In the genomic region with DNA sequence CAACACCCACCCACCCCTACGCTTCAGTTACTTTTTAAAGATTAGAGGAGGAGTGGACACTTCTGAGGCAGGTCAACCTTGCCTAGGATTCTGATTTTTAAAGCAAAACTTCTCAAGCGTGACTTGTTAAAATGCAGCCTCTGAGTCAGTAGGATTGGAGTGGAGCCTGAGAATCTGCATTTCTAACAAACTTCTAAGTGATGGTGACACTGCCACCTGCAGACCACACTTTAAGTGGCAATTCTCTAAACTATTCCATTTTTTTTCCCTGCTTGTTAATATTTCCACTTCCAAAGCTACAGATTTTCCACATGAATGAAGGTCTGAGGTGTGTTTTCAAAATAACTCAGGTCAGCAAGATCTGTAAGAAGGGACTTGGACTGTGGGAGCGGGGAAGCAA, we compare ENCODE assay signal across 16 cellular contexts.
DNase-seq lines count a peak whose midpoint lies in the region; ATAC-seq and TF ChIP-seq lines count a peak whose summit lies in the region.
"Had no signal": no experiment of that assay in that cellular context is flagged by ENCODE, and none has a peak within 500 bp of the region (broad histone marks: within the 10 kb centered on the region; RNA-seq: fewer than 3 reads in every experiment).

No MANE protein-coding gene starts in this region.

- peak; percentile 58 for TF ChIP-seq CTCF in Loucy (conservative IDR thresholded peaks at IDR 0.05; ENCODE audit: low read length)
- TF ChIP-seq CTCF in endodermal cell (conservative IDR thresholded peaks at IDR 0.05): peak; percentile 63
- TF ChIP-seq CTCF in smooth muscle cell (IDR thresholded peaks at IDR 0.05; ENCODE audit: borderline replicate concordance, insufficient read depth, poor library complexity, severe bottlenecking): peak; percentile 12

- H3K79me2 ChIP-seq in Loucy (ENCODE audit: insufficient read depth, low read length) (no peaks in the 10 kb centered on the region), smooth muscle cell (ENCODE audit: low read depth) (peaks cover 5% of the 10 kb centered on the region)

- H3K27me3 Mint-ChIP-seq in endodermal cell (ENCODE audit: insufficient read depth): no peaks in the 10 kb centered on the region

- no peak overlapping the region for H3K9ac ChIP-seq in Loucy (ENCODE audit: low read depth, low read length, poor library complexity, severe bottlenecking)
- H3K9ac ChIP-seq in endodermal cell (ENCODE audit: extremely low read depth, low read length, poor library complexity, severe bottlenecking): no peak overlapping the region
- H3K9ac ChIP-seq in smooth muscle cell (ENCODE audit: low read depth): no peak overlapping the region

- no peak overlapping the region for H3K27ac Mint-ChIP-seq in endodermal cell
- H3K27ac Mint-ChIP-seq: IgD-negative memory B cell; stimulated activated effector memory CD8-positive, alpha-beta T cell treated with anti-CD3 and anti-CD28 coated beads, Interleukin-12 subunit alpha, Interleukin-12 subunit beta, amount 100 ng/mL, for 72 hours had no signal

- H3K9me2 ChIP-seq in Loucy (replicated peaks; ENCODE audit: low read depth, low read length): no peaks in the 10 kb centered on the region

- H3K36me3 Mint-ChIP-seq in endodermal cell (ENCODE audit: low read depth): no peaks in the 10 kb centered on the region
- H3K36me3 Mint-ChIP-seq: IgD-negative memory B cell; stimulated activated effector memory CD8-positive, alpha-beta T cell treated with anti-CD3 and anti-CD28 coated beads, Interleukin-12 subunit alpha, Interleukin-12 subunit beta, amount 100 ng/mL, for 72 hours; T-cell had no signal

- H3K4me1 ChIP-seq in Loucy (ENCODE audit: insufficient read depth, low read length, poor library complexity, severe bottlenecking) (peaks cover 4% of the 10 kb centered on the region), endodermal cell (ENCODE audit: control insufficient read depth, insufficient read depth, low read length) (no peaks in the 10 kb centered on the region), smooth muscle cell (ENCODE audit: low read depth) (peaks cover 15% of the 10 kb centered on the region)

- DNase-seq in NCI-H2227 (lab: John Stamatoyannopoulos, UW; ENCODE audit: unreplicated experiment) (peak; percentile 30), NCI-H2227 treated with DMSO at 0.1 percent for 48 hours (lab: John Stamatoyannopoulos, UW) (no peak), endodermal cell (no peak), smooth muscle cell (lab: John Stamatoyannopoulos, UW; ENCODE audit: unreplicated experiment) (no peak), activated gamma-delta T cell treated with Interleukin-2 at 50 U/mL for 16 hours (no peak), AG08396 (ENCODE audit: low spot score) (no peak)
- DNase-seq: activated CD4-positive, CD25-positive, alpha-beta regulatory T cell treated with anti-CD3 and anti-CD28 coated beads, Interleukin-2, amount 50 U/mL, for 72 hours; midbrain; NCI-H1930; stimulated activated CD4-positive, alpha-beta T cell treated with anti-CD3 and anti-CD28 coated beads, Interleukin-2, amount 100 ng/mL, for 48 hours; T-cell had no signal

- no peak for ATAC-seq in HG03354 (IDR thresholded peaks at IDR 0.05; ENCODE audit: poor library complexity, severe bottlenecking, unreplicated experiment)
- ATAC-seq: stimulated activated effector memory CD8-positive, alpha-beta T cell treated with anti-CD3 and anti-CD28 coated beads, Interleukin-12 subunit alpha, Interleukin-12 subunit beta, amount 100 ng/mL, for 72 hours; T-cell had no signal

- H3K9me3 ChIP-seq in Loucy (ENCODE audit: insufficient read depth, low read depth, low read length) (no peaks in the 10 kb centered on the region), endodermal cell (ENCODE audit: control insufficient read depth, low read length) (no peaks in the 10 kb centered on the region), smooth muscle cell (replicated peaks; ENCODE audit: low read depth) (no peaks in the 10 kb centered on the region)

- no peak overlapping the region for H3K27ac ChIP-seq in endodermal cell (ENCODE audit: low read depth, low read length)
- no peak overlapping the region for H3K27ac ChIP-seq in smooth muscle cell (ENCODE audit: low read depth)
- H3K27ac ChIP-seq: coronary artery had no signal

- H3K36me3 ChIP-seq in Loucy (ENCODE audit: insufficient read depth, low read length): no peaks in the 10 kb centered on the region
- no peaks in the 10 kb centered on the region for H3K36me3 ChIP-seq in endodermal cell (ENCODE audit: control insufficient read depth, insufficient read depth, low read length)
- no peaks in the 10 kb centered on the region for H3K36me3 ChIP-seq in smooth muscle cell (ENCODE audit: low read depth)

- H2AFZ ChIP-seq in Loucy (ENCODE audit: low read length): no peak overlapping the region
- no peak overlapping the region for H2AFZ ChIP-seq in smooth muscle cell (ENCODE audit: low read depth)

- no peaks in the 10 kb centered on the region for H4K20me1 ChIP-seq in Loucy (ENCODE audit: insufficient read depth, low read length, poor library complexity, severe bottlenecking)
- no peaks in the 10 kb centered on the region for H4K20me1 ChIP-seq in smooth muscle cell (ENCODE audit: low read depth)

- 88 to 96% methylated on average over 3 of the region's 3 CpGs for WGBS in endodermal cell (ENCODE audit: insufficient coverage in 1 of 2, insufficient read length in 1 of 2), 2 experiments
- 87% methylated on average over 3 of the region's 3 CpGs for WGBS in smooth muscle cell (ENCODE audit: low lambda C conversion rate)

- H3K4me3 Mint-ChIP-seq in endodermal cell: no peak overlapping the region
- H3K4me3 Mint-ChIP-seq: IgD-negative memory B cell; stimulated activated effector memory CD8-positive, alpha-beta T cell treated with anti-CD3 and anti-CD28 coated beads, Interleukin-12 subunit alpha, Interleukin-12 subunit beta, amount 100 ng/mL, for 72 hours; T-cell had no signal

- H3K27me3 ChIP-seq in Loucy (ENCODE audit: insufficient read depth, low read length, poor library complexity, severe bottlenecking): no peaks in the 10 kb centered on the region
- no peaks in the 10 kb centered on the region for H3K27me3 ChIP-seq in endodermal cell (ENCODE audit: control insufficient read depth, insufficient read depth, low read length, poor library complexity, severe bottlenecking)
- no peaks in the 10 kb centered on the region for H3K27me3 ChIP-seq in smooth muscle cell (ENCODE audit: low read depth)

- no peaks in the 10 kb centered on the region for H3K9me3 Mint-ChIP-seq in endodermal cell
- H3K9me3 Mint-ChIP-seq: IgD-negative memory B cell; stimulated activated effector memory CD8-positive, alpha-beta T cell treated with anti-CD3 and anti-CD28 coated beads, Interleukin-12 subunit alpha, Interleukin-12 subunit beta, amount 100 ng/mL, for 72 hours; T-cell had no signal

- peaks cover 16% of the 10 kb centered on the region for H3K4me1 Mint-ChIP-seq in endodermal cell
- H3K4me1 Mint-ChIP-seq: stimulated activated effector memory CD8-positive, alpha-beta T cell treated with anti-CD3 and anti-CD28 coated beads, Interleukin-12 subunit alpha, Interleukin-12 subunit beta, amount 100 ng/mL, for 72 hours; T-cell had no signal

- H3K4me3 ChIP-seq in Loucy (ENCODE audit: low read length, poor library complexity, severe bottlenecking): no peak overlapping the region
- H3K4me3 ChIP-seq in endodermal cell (ENCODE audit: low read length): no peak overlapping the region
- H3K4me3 ChIP-seq in smooth muscle cell: no peak overlapping the region
- H3K4me3 ChIP-seq: coronary artery had no signal

- H3F3A ChIP-seq in Loucy (ENCODE audit: low read depth) (no peaks in the 10 kb centered on the region), smooth muscle cell (ENCODE audit: low read depth) (no peaks in the 10 kb centered on the region)

- no peak overlapping the region for H3K4me2 ChIP-seq in Loucy (ENCODE audit: low read depth, low read length, poor library complexity, severe bottlenecking)
- H3K4me2 ChIP-seq in smooth muscle cell: no peak overlapping the region

Comparison
In these comparisons a context has a peak if more than half of its experiments do, and no peak if none do; other contexts are left out.
1. CTCF ChIP-seq: peak in every context shown above with its lines; median percentile 63 in endodermal cell; 58 in Loucy; 12 in smooth muscle cell.